8 cellular contexts compared by ENCODE assay signal in genomic region chr2:129396980-129397599, GRCh38.
A peak's percentile ranks its signal among the peaks of the same experiment; 100 is the strongest.
DNase-seq lines count a peak whose midpoint lies in the region; ATAC-seq and TF ChIP-seq lines count a peak whose summit lies in the region.

No MANE protein-coding gene starts in this region.

- no peaks in the 10 kb centered on the region for H3K4me1 Mint-ChIP-seq in progenitor cell of endocrine pancreas (ENCODE audit: low read depth)
- H3K4me1 Mint-ChIP-seq in activated CD4-positive, alpha-beta memory T cell treated with anti-CD3 and anti-CD28 coated beads, Interleukin-2, amount 10 ng/mL, durations not matched to agents 7 days and 5 days, result no peaks in the 10 kb centered on the region

- no peaks in the 10 kb centered on the region for H3K27me3 ChIP-seq in BJ (ENCODE audit: control insufficient read depth, insufficient read depth, low read length)
- no peaks in the 10 kb centered on the region for H3K27me3 ChIP-seq in Peyer's patch

- no peaks in the 10 kb centered on the region for H3K36me3 ChIP-seq in BJ (ENCODE audit: control insufficient read depth, insufficient read depth, low read length)
- H3K36me3 ChIP-seq in Peyer's patch, result no peaks in the 10 kb centered on the region

- CTCF ChIA-PET in BJ (lab: Yijun Ruan, JAX), result interaction anchor here (1.0 kb wide), 1 partner anchor 652 kb away, joined by 3 read pairs; no protein-coding TSS in a partner anchor
- CTCF ChIA-PET in activated CD4-positive, alpha-beta memory T cell treated with anti-CD3 and anti-CD28 coated beads, Interleukin-2, amount 10 ng/mL, durations not matched to agents 7 days and 5 days (lab: Charles Lee), result no interaction called here

- TF ChIP-seq CTCF in BJ (IDR thresholded peaks at IDR 0.05; ENCODE audit: insufficient read depth, low read depth, low read length), result peak; percentile 37; the same call in 1 of the 2 replicates
- peak in 4 of 6 experiments; percentile 25 to 44 (median 40) for TF ChIP-seq CTCF in Peyer's patch (IDR thresholded peaks at IDR 0.05)
- peak; percentile 65 for TF ChIP-seq CTCF in fibroblast of pulmonary artery (IDR thresholded peaks at IDR 0.05; ENCODE audit: low read length, missing control alignments)
- peak; percentile 79 for TF ChIP-seq CTCF in progenitor cell of endocrine pancreas (IDR thresholded peaks at IDR 0.05; ENCODE audit: unreplicated experiment)

- TF ChIP-seq POLR2A in Peyer's patch (IDR thresholded peaks at IDR 0.05), result no peak

- H3K27ac Mint-ChIP-seq in progenitor cell of endocrine pancreas, result no peak overlapping the region
- no peak overlapping the region for H3K27ac Mint-ChIP-seq in activated CD4-positive, alpha-beta memory T cell treated with anti-CD3 and anti-CD28 coated beads, Interleukin-2, amount 10 ng/mL, durations not matched to agents 7 days and 5 days

- H3K9me3 Mint-ChIP-seq in progenitor cell of endocrine pancreas (ENCODE audit: low read depth), result peaks cover 9% of the 10 kb centered on the region
- no peaks in the 10 kb centered on the region for H3K9me3 Mint-ChIP-seq in activated CD4-positive, alpha-beta memory T cell treated with anti-CD3 and anti-CD28 coated beads, Interleukin-2, amount 10 ng/mL, durations not matched to agents 7 days and 5 days

- H3K4me3 Mint-ChIP-seq in progenitor cell of endocrine pancreas (ENCODE audit: low read depth), result no peak overlapping the region
- H3K4me3 Mint-ChIP-seq in activated CD4-positive, alpha-beta memory T cell treated with anti-CD3 and anti-CD28 coated beads, Interleukin-2, amount 10 ng/mL, durations not matched to agents 7 days and 5 days, result no peak overlapping the region

- POLR2A ChIA-PET in BJ (lab: Charles Lee), result no interaction called here
- POLR2A ChIA-PET in activated CD4-positive, alpha-beta memory T cell treated with anti-CD3 and anti-CD28 coated beads, Interleukin-2, amount 10 ng/mL, durations not matched to agents 7 days and 5 days (lab: Charles Lee), result no interaction called here

- H3K4me3 ChIP-seq in BJ (ENCODE audit: low read depth, low read length), result no peak overlapping the region
- H3K4me3 ChIP-seq in Peyer's patch, result no peak overlapping the region
- no peak overlapping the region for H3K4me3 ChIP-seq in fibroblast of pulmonary artery (replicated peaks; ENCODE audit: low read depth, low read length)

- no peaks in the 10 kb centered on the region for H3K4me1 ChIP-seq in Peyer's patch

- DNase-seq in BJ (ENCODE audit: low read depth) (no peak), HPDE6-E6E7 (ENCODE audit: extremely low spot score) (peak; percentile 15), Peyer's patch (no peak), fibroblast of pulmonary artery (ENCODE audit: low read depth) (peak; percentile 42), progenitor cell of endocrine pancreas (ENCODE audit: low spot score, unreplicated experiment) (peak; percentile 30)
- DNase-seq in activated CD4-positive, alpha-beta memory T cell treated with anti-CD3 and anti-CD28 coated beads, Interleukin-2, amount 10 ng/mL, durations not matched to agents 7 days and 5 days, result no peak

- H3K27ac ChIP-seq in Peyer's patch, result no peak overlapping the region

- ATAC-seq in GM18909 (IDR thresholded peaks at IDR 0.05; ENCODE audit: poor library complexity, unreplicated experiment) (peak; percentile 81), HG03039 (IDR thresholded peaks at IDR 0.05; ENCODE audit: unreplicated experiment) (no peak)

- no peaks in the 10 kb centered on the region for H3K36me3 Mint-ChIP-seq in progenitor cell of endocrine pancreas (ENCODE audit: insufficient read depth)
- H3K36me3 Mint-ChIP-seq in activated CD4-positive, alpha-beta memory T cell treated with anti-CD3 and anti-CD28 coated beads, Interleukin-2, amount 10 ng/mL, durations not matched to agents 7 days and 5 days (ENCODE audit: low read depth), result no peaks in the 10 kb centered on the region

- peaks cover 3% of the 10 kb centered on the region for H3K27me3 Mint-ChIP-seq in progenitor cell of endocrine pancreas
- no peaks in the 10 kb centered on the region for H3K27me3 Mint-ChIP-seq in activated CD4-positive, alpha-beta memory T cell treated with anti-CD3 and anti-CD28 coated beads, Interleukin-2, amount 10 ng/mL, durations not matched to agents 7 days and 5 days

- H3K9me3 ChIP-seq in Peyer's patch, result no peaks in the 10 kb centered on the region

Comparison
In these comparisons a context has a peak if more than half of its experiments do, and no peak if none do; other contexts are left out.
1. DNase-seq: peak in HPDE6-E6E7 (single experiment), fibroblast of pulmonary artery (single experiment) and progenitor cell of endocrine pancreas (single experiment); none in BJ (single experiment), Peyer's patch (0 of 3) and activated CD4-positive, alpha-beta memory T cell treated with anti-CD3 and anti-CD28 coated beads, Interleukin-2, amount 10 ng/mL, durations not matched to agents 7 days and 5 days (single experiment).
2. Peak in every context shown above with its lines, with median percentiles within 50 percentile points of each other: CTCF ChIP-seq.